Comparison of ENCODE assay signal across 15 cellular contexts in genomic region chr16:30524575-30525571, GRCh38. TPM values are rescaled to one million over a fixed set of nuclear protein-coding genes. Genes with fewer than 3 reads are reported as not detected.
DNase-seq lines count a peak whose midpoint lies in the region; ATAC-seq and TF ChIP-seq lines count a peak whose summit lies in the region.
"Had no signal": no experiment of that assay in that cellular context is flagged by ENCODE, and none has a peak within 500 bp of the region (broad histone marks: within the 10 kb centered on the region; RNA-seq: fewer than 3 reads in every experiment).

No MANE protein-coding gene starts in this region.

- no peak for ATAC-seq in activated T-cell treated with anti-CD3 and anti-CD28 coated beads, Interleukin-2, amount 50 U/mL, for 72 hours (replicated peaks in 1 of 2)
- ATAC-seq in PC-3 (no peak), psoas muscle (no peak), HG03039 (IDR thresholded peaks at IDR 0.05; ENCODE audit: unreplicated experiment) (no peak), HG03354 (IDR thresholded peaks at IDR 0.05; ENCODE audit: poor library complexity, severe bottlenecking, unreplicated experiment) (no peak)
- ATAC-seq: lower lobe of right lung had no signal

- no peaks in the 10 kb centered on the region for H4K20me1 ChIP-seq in PC-3 (ENCODE audit: low read length)

- TF ChIP-seq CTCF in PC-3 (conservative IDR thresholded peaks at IDR 0.05; ENCODE audit: low read depth, low read length) = no peak
- TF ChIP-seq CTCF in psoas muscle (IDR thresholded peaks at IDR 0.05) = no peak

- peaks cover 36% of the 10 kb centered on the region for H3K4me1 Mint-ChIP-seq in activated T-cell treated with anti-CD3 and anti-CD28 coated beads, Interleukin-2, amount 50 U/mL, for 72 hours (ENCODE audit: low read depth)

- H3K4me1 ChIP-seq in PC-3 (ENCODE audit: insufficient read depth, low read length) (peaks cover 7% of the 10 kb centered on the region), psoas muscle (peaks cover 12% of the 10 kb centered on the region)
- H3K4me1 ChIP-seq: prostate gland had no signal

- whole genome bisulfite sequencing in psoas muscle, 3 donors = 90 to 91% (median 91%) methylated on average over 59 to 60 of the region's 60 CpGs

- H3K27me3 Mint-ChIP-seq in activated T-cell treated with anti-CD3 and anti-CD28 coated beads, Interleukin-2, amount 50 U/mL, for 72 hours (ENCODE audit: low read depth) = no peaks in the 10 kb centered on the region

- H3K36me3 Mint-ChIP-seq in activated T-cell treated with anti-CD3 and anti-CD28 coated beads, Interleukin-2, amount 50 U/mL, for 72 hours (ENCODE audit: insufficient read depth in 2 of 2) = peaks cover 2 to 12% of the 10 kb centered on the region in 2 donors

- H3K27ac ChIP-seq in PC-3 (ENCODE audit: low read length) (no peak overlapping the region), psoas muscle (peak overlapping the region; percentile 16)

- H3K79me2 ChIP-seq in PC-3 (ENCODE audit: low read length) = peaks cover 8% of the 10 kb centered on the region

- peak overlapping the region; percentile 94; the same call in 1 of the 2 replicates for H3K4me2 ChIP-seq in PC-3 (ENCODE audit: low read length)

- intact Hi-C loops in PC-3 (cut with micrococcal nuclease) = loop anchor here (10.0 kb wide), 2 partner anchors 80 to 110 kb away; partner anchors contain the start of gene SEPHS2
- intact Hi-C loops in psoas muscle (cut with DNase I) = loop anchor here (5.0 kb wide), 3 partner anchors 47 to 132 kb away; partner anchors contain the start of genes FBRS (in 1 of the 2), SEPHS2 (in 1 of the 2) and ZNF688 (in 1 of the 2)

- CTCF ChIA-PET in PC-3 (lab: Charles Lee) = no interaction called here

- H3K9me2 ChIP-seq in PC-3 (replicated peaks; ENCODE audit: low read length) = no peaks in the 10 kb centered on the region

- no peak overlapping the region for H3K9ac ChIP-seq in PC-3 (ENCODE audit: low read length)

- H3K9me3 ChIP-seq in PC-3 (ENCODE audit: low read length) = no peaks in the 10 kb centered on the region
- no peaks in the 10 kb centered on the region for H3K9me3 ChIP-seq in psoas muscle
- H3K9me3 ChIP-seq: lower lobe of right lung, prostate gland had no signal

- no peak overlapping the region for H3K4me3 Mint-ChIP-seq in activated T-cell treated with anti-CD3 and anti-CD28 coated beads, Interleukin-2, amount 50 U/mL, for 72 hours

- H3K36me3 ChIP-seq in PC-3 (ENCODE audit: low read depth, low read length) = no peaks in the 10 kb centered on the region
- H3K36me3 ChIP-seq in psoas muscle (ENCODE audit: insufficient read depth in 1 of 2, low read depth in 1 of 2) = peaks cover 0 to 8% of the 10 kb centered on the region in 2 donors

- H3K4me3 ChIP-seq in PC-3 (ENCODE audit: low read length) = no peak overlapping the region
- no peak overlapping the region for H3K4me3 ChIP-seq in psoas muscle

- H3F3A ChIP-seq in PC-3 (ENCODE audit: low read length, unreplicated experiment) = no peaks in the 10 kb centered on the region

- peak overlapping the region; percentile 68 for H3K27ac Mint-ChIP-seq in activated T-cell treated with anti-CD3 and anti-CD28 coated beads, Interleukin-2, amount 50 U/mL, for 72 hours

- H3K9me3 Mint-ChIP-seq in activated T-cell treated with anti-CD3 and anti-CD28 coated beads, Interleukin-2, amount 50 U/mL, for 72 hours = no peaks in the 10 kb centered on the region

- no peak overlapping the region for H2AFZ ChIP-seq in PC-3 (ENCODE audit: low read length)

- no peak for DNase-seq in activated T-cell treated with anti-CD3 and anti-CD28 coated beads, Interleukin-2, amount 50 U/mL, for 72 hours
- DNase-seq in activated T-cell treated with anti-CD3 and anti-CD28 coated beads, Interleukin-2, amount 50 U/mL, for 1 hour = no peak
- DNase-seq in PC-3 = no peak
- DNase-seq in epidermal melanocyte (ENCODE audit: insufficient read length, low spot score) = peak; percentile 11
- peak; percentile 30 to 55 for DNase-seq in psoas muscle
- no peak for DNase-seq in stimulated activated CD4-positive, alpha-beta T cell treated with anti-CD3 and anti-CD28 coated beads, Interleukin-12 subunit alpha, Interleukin-12 subunit beta, amount 100 ng/mL, for 4 hours
- DNase-seq: aorta; dorsolateral prefrontal cortex; lower lobe of right lung; NCI-H187; NCI-H524 treated with DMSO at 0.1 percent for 48 hours; stimulated activated CD4-positive, alpha-beta T cell treated with anti-CD3 and anti-CD28 coated beads, Interleukin-2, amount 100 ng/mL, for 24 hours had no signal

- no TSS peak for BruUV-seq in PC-3 (replicated peaks; lab: Mats Ljungman, UMichigan)

- POLR2A ChIA-PET in PC-3 (lab: Charles Lee; ENCODE audit: unreplicated experiment) = no interaction called here

- H3K27me3 ChIP-seq in PC-3 (ENCODE audit: low read length) (no peaks in the 10 kb centered on the region), psoas muscle (ENCODE audit: insufficient read depth in 3 of 3, low read length in 2 of 3) (no peaks in the 10 kb centered on the region)
- H3K27me3 ChIP-seq: dorsolateral prefrontal cortex had no signal

RNA-seq across cellular contexts. Expression of gene ZNF768, which starts 1.5 kb away (rescaled TPM):
- total RNA-seq in activated T-cell treated with anti-CD3 and anti-CD28 coated beads, Interleukin-2, amount 50 U/mL, for 72 hours = 10 to 100 TPM; 21.0 to 22.5 TPM
- total RNA-seq in PC-3 (2014; rRNA removed) = 31.2 and 46.7 TPM in 2 replicates
- 10 to 100 TPM; 54.5 to 67.2 (median 60.2) TPM for total RNA-seq in psoas muscle
- polyA plus RNA-seq in psoas muscle = 100 to 1,000 TPM in 1 of 3 donors, 10 to 100 TPM in 2; 49.0 to 125 (median 91.2) TPM

RNA-seq across cellular contexts. Expression of gene ZNF747, which starts 9.8 kb away (rescaled TPM):
- total RNA-seq in activated T-cell treated with anti-CD3 and anti-CD28 coated beads, Interleukin-2, amount 50 U/mL, for 72 hours = 1 to 10 TPM; 8.3 to 9.2 TPM
- total RNA-seq in PC-3 (2014; rRNA removed) (7.9 and 8.9 TPM in 2 replicates), psoas muscle (10 to 100 TPM in 1 of 4 donors, 1 to 10 TPM in 3; 6.4 to 16.4 (median 8.9) TPM)
- polyA plus RNA-seq in psoas muscle = 10 to 100 TPM in 1 of 3 donors, 1 to 10 TPM in 2; 6.8 to 16.3 (median 7.9) TPM

RNA-seq across cellular contexts. Expression of gene ZNF764, which starts 33.3 kb away (rescaled TPM):
- 10 to 100 TPM; 10.7 to 12.7 TPM for total RNA-seq in activated T-cell treated with anti-CD3 and anti-CD28 coated beads, Interleukin-2, amount 50 U/mL, for 72 hours
- total RNA-seq in PC-3 (2014; rRNA removed) = 8.1 and 12.8 TPM in 2 replicates
- 1 to 10 TPM; 2.7 to 8.7 (median 5.2) TPM for total RNA-seq in psoas muscle
- 1 to 10 TPM; 1.9 to 5.1 (median 3.0) TPM for polyA plus RNA-seq in psoas muscle

RNA-seq across cellular contexts. Expression of gene ZNF688, which starts 46.6 kb away (rescaled TPM):
- 10 to 100 TPM; 14.5 TPM for total RNA-seq in activated T-cell treated with anti-CD3 and anti-CD28 coated beads, Interleukin-2, amount 50 U/mL, for 72 hours
- total RNA-seq in PC-3 (2014; rRNA removed) (5.5 and 14.3 TPM in 2 replicates), psoas muscle (10 to 100 TPM; 11.7 to 21.2 (median 16.5) TPM)
- polyA plus RNA-seq in psoas muscle = 10 to 100 TPM; 11.1 to 15.6 (median 13.5) TPM

RNA-seq across cellular contexts. Expression of gene ITGAL, which starts 52.3 kb away (rescaled TPM):
- total RNA-seq in activated T-cell treated with anti-CD3 and anti-CD28 coated beads, Interleukin-2, amount 50 U/mL, for 72 hours = 100 to 1,000 TPM; 517 to 673 TPM
- total RNA-seq in PC-3 (2014; rRNA removed) (not detected in 2 replicates), psoas muscle (1 to 10 TPM; 1.1 to 3.0 (median 2.3) TPM)
- under 1 TPM; 0.21 to 0.29 (median 0.27) TPM for polyA plus RNA-seq in psoas muscle

Comparison
In these comparisons a context has a peak if more than half of its experiments do, and no peak if none do; other contexts are left out.
1. DNase-seq: peak in epidermal melanocyte (single experiment) and psoas muscle (2 of 2); none in activated T-cell treated with anti-CD3 and anti-CD28 coated beads, Interleukin-2, amount 50 U/mL, for 72 hours (0 of 2), activated T-cell treated with anti-CD3 and anti-CD28 coated beads, Interleukin-2, amount 50 U/mL, for 1 hour (single experiment), PC-3 (single experiment) and stimulated activated CD4-positive, alpha-beta T cell treated with anti-CD3 and anti-CD28 coated beads, Interleukin-12 subunit alpha, Interleukin-12 subunit beta, amount 100 ng/mL, for 4 hours (single experiment).